Comparison of ENCODE assay signal across 8 cellular contexts in the genomic region with DNA sequence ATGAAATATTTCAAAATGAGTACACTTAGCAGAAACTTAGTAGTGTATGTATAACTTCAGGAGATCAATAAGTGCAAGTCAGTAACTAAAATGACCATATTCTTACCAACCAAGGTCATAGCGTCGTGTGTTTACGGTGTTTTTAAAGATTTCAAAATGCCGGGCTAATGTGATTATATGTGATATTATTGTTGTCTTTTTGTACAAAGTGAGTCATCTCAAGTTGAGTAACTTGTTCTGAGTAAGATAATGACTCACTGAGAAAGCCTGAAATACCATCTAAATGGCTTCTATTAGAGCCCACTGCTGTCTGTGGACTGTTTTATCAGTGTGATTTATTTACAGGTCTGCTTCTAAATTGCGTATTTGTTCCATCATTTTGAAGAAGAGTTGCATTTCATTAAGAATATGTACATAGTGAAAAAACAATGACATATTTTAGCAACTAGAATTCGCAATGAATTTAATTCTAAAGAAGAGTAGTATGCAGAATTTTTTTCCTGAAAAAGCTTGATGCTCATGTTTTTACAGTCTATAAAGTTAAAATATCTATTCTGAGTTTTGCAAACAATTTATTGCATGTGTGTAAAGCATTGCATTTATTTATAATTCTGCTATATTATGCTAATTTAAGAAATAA. TPM values are rescaled to one million over a fixed set of nuclear protein-coding genes. Genes with fewer than 3 reads are reported as not detected.
A peak's percentile ranks its signal among the peaks of the same experiment; 100 is the strongest.
DNase-seq lines count a peak whose midpoint lies in the region; ATAC-seq and TF ChIP-seq lines count a peak whose summit lies in the region.
"Had no signal": no experiment of that assay in that cellular context is flagged by ENCODE, and none has a peak within 500 bp of the region (broad histone marks: within the 10 kb centered on the region; RNA-seq: fewer than 3 reads in every experiment).

No MANE protein-coding gene starts in this region.

- no peak overlapping the region for H3K27ac ChIP-seq in GM23338 (ENCODE audit: low read depth)

- TF ChIP-seq CTCF in GM23338 (conservative IDR thresholded peaks at IDR 0.05; ENCODE audit: low read depth in 2 of 2) (no peak), omental fat pad (IDR thresholded peaks at IDR 0.05) (no peak)

- H3K27ac Mint-ChIP-seq in GM23338: no peak overlapping the region

- H3K9me2 ChIP-seq in GM23338 (ENCODE audit: insufficient read depth): no peaks in the 10 kb centered on the region

- no peak overlapping the region for H3K4me3 Mint-ChIP-seq in GM23338

- H3K9me3 Mint-ChIP-seq in GM23338: no peaks in the 10 kb centered on the region

- no peaks in the 10 kb centered on the region; the same call in 1 of the 2 replicates for H3F3A ChIP-seq in GM23338 (replicated peaks; ENCODE audit: low read depth)

- H4K20me1 ChIP-seq in GM23338 (replicated peaks; ENCODE audit: insufficient read depth): no peaks in the 10 kb centered on the region

- peaks cover 9% of the 10 kb centered on the region for H3K27me3 Mint-ChIP-seq in GM23338 (ENCODE audit: insufficient read depth, low read depth, poor library complexity)

- 0 out of 2 replicates have a peak, but pooled peaks cover 5% of the 10 kb centered on the region for H3K27me3 ChIP-seq in GM23338 (ENCODE audit: insufficient read depth)
- no peaks in the 10 kb centered on the region for H3K27me3 ChIP-seq in adipocyte (replicated peaks; ENCODE audit: control insufficient read depth, insufficient read depth, low read length)

- no peak for DNase-seq in GM23338 (ENCODE audit: low spot score)
- peak; percentile 93 for DNase-seq in adipocyte (ENCODE audit: low read depth)
- no peak for DNase-seq in omental fat pad (ENCODE audit: low spot score)
- DNase-seq in activated T-cell treated with anti-CD3 and anti-CD28 coated beads, Interleukin-2, amount 50 U/mL, for 48 hours: no peak
- DNase-seq: NCI-H187 had no signal

- H3K36me3 ChIP-seq in GM23338 (ENCODE audit: insufficient read depth): no peaks in the 10 kb centered on the region
- H3K36me3 ChIP-seq in adipocyte (ENCODE audit: control insufficient read depth, insufficient read depth, low read length, severe bottlenecking): no peaks in the 10 kb centered on the region

- H3K4me2 ChIP-seq in GM23338: peak overlapping the region; percentile 52

- peaks cover 15% of the 10 kb centered on the region for H3K4me1 ChIP-seq in GM23338 (ENCODE audit: insufficient read depth)
- H3K4me1 ChIP-seq in adipocyte (ENCODE audit: control insufficient read depth, insufficient read depth, low read length): peaks cover 57% of the 10 kb centered on the region

- H3K36me3 Mint-ChIP-seq in GM23338 (ENCODE audit: low read depth): 0 out of 3 replicates have a peak, but pooled peaks cover 2% of the 10 kb centered on the region

- no peaks in the 10 kb centered on the region for H3K79me2 ChIP-seq in GM23338 (replicated peaks; ENCODE audit: insufficient read depth)

- ATAC-seq in GM23338: no peak
- ATAC-seq in omental fat pad (ENCODE audit: low FRiP score): peak; percentile 82
- no peak for ATAC-seq in HG03342 (IDR thresholded peaks at IDR 0.05; ENCODE audit: unreplicated experiment)
- ATAC-seq in HG02970 (IDR thresholded peaks at IDR 0.05; ENCODE audit: low FRiP score, unreplicated experiment): no peak

- peaks cover 26% of the 10 kb centered on the region for H3K4me1 Mint-ChIP-seq in GM23338

- H3K9me3 ChIP-seq in adipocyte (ENCODE audit: control insufficient read depth, low read length): no peaks in the 10 kb centered on the region

- no peak overlapping the region for H2AFZ ChIP-seq in GM23338

- no peak overlapping the region for H3K9ac ChIP-seq in adipocyte (ENCODE audit: low read length)

- H3K4me3 ChIP-seq in GM23338 (no peak overlapping the region), adipocyte (ENCODE audit: low read length) (peak overlapping the region; percentile 50)

TF ChIP-seq in GM23338, 12 proteins besides CTCF, POLR2A, EP300 and RAD21:
- TF ChIP-seq, protein P1, sequence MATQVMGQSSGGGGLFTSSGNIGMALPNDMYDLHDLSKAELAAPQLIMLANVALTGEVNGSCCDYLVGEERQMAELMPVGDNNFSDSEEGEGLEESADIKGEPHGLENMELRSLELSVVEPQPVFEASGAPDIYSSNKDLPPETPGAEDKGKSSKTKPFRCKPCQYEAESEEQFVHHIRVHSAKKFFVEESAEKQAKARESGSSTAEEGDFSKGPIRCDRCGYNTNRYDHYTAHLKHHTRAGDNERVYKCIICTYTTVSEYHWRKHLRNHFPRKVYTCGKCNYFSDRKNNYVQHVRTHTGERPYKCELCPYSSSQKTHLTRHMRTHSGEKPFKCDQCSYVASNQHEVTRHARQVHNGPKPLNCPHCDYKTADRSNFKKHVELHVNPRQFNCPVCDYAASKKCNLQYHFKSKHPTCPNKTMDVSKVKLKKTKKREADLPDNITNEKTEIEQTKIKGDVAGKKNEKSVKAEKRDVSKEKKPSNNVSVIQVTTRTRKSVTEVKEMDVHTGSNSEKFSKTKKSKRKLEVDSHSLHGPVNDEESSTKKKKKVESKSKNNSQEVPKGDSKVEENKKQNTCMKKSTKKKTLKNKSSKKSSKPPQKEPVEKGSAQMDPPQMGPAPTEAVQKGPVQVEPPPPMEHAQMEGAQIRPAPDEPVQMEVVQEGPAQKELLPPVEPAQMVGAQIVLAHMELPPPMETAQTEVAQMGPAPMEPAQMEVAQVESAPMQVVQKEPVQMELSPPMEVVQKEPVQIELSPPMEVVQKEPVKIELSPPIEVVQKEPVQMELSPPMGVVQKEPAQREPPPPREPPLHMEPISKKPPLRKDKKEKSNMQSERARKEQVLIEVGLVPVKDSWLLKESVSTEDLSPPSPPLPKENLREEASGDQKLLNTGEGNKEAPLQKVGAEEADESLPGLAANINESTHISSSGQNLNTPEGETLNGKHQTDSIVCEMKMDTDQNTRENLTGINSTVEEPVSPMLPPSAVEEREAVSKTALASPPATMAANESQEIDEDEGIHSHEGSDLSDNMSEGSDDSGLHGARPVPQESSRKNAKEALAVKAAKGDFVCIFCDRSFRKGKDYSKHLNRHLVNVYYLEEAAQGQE (IDR thresholded peaks at IDR 0.05; ENCODE audit: unreplicated experiment): no peak
- TF ChIP-seq EZH2phosphoT487 (IDR thresholded peaks at IDR 0.05; ENCODE audit: unreplicated experiment): no peak
- TF ChIP-seq ZNF331 (CRISPR knock-in tag; IDR thresholded peaks at IDR 0.05; ENCODE audit: low read depth): no peak
- no peak for TF ChIP-seq STAT1 (IDR thresholded peaks at IDR 0.05; ENCODE audit: unreplicated experiment)
- TF ChIP-seq NANOG (IDR thresholded peaks at IDR 0.05; ENCODE audit: borderline replicate concordance): no peak
- no peak for TF ChIP-seq JUNB (IDR thresholded peaks at IDR 0.05; ENCODE audit: unreplicated experiment)
- TF ChIP-seq CREB1 (CRISPR knock-in tag; IDR thresholded peaks at IDR 0.05; ENCODE audit: low read depth): no peak
- no peak for TF ChIP-seq POLR2AphosphoS5 (IDR thresholded peaks at IDR 0.05; ENCODE audit: low read depth)

RNA-seq across cellular contexts. Expression of a gene that starts 12.7 kb away (rescaled TPM):
- not detected in 2 replicates for total RNA-seq in GM23338 (2014; rRNA removed; shearing (Covaris generic))
- polyA plus RNA-seq in GM23338 (2016; fragmentation: Nextera tagmentation; extraction: Ambion mirVana): not detected in 2 replicates
- not detected for total RNA-seq in omental fat pad
- total RNA-seq: mucosa of gallbladder had no signal

RNA-seq across cellular contexts. Expression of a gene that starts 30.7 kb away (rescaled TPM):
- not detected in 2 replicates for total RNA-seq in GM23338 (2014; rRNA removed; shearing (Covaris generic))
- not detected in 2 replicates for polyA plus RNA-seq in GM23338 (2016; fragmentation: Nextera tagmentation; extraction: Ambion mirVana)
- total RNA-seq in omental fat pad: not detected

RNA-seq across cellular contexts. Expression of a gene that starts 31.9 kb away (rescaled TPM):
- 7.8 and 9.6 TPM in 2 replicates for total RNA-seq in GM23338 (2014; rRNA removed; shearing (Covaris generic))
- polyA plus RNA-seq in GM23338 (2016; fragmentation: Nextera tagmentation; extraction: Ambion mirVana): 117 and 123 TPM in 2 replicates
- 10 to 100 TPM in 2 of 4 donors, 1 to 10 TPM in 2; 4.4 to 17.5 (median 10.8) TPM for total RNA-seq in omental fat pad

RNA-seq across cellular contexts. Expression of a gene that starts 54.5 kb away (rescaled TPM):
- total RNA-seq in GM23338 (2014; rRNA removed; shearing (Covaris generic)): not detected in 2 replicates
- polyA plus RNA-seq in GM23338 (2016; fragmentation: Nextera tagmentation; extraction: Ambion mirVana): not detected in 2 replicates
- not detected for total RNA-seq in omental fat pad
- total RNA-seq: mucosa of gallbladder had no signal
